Comparison of ENCODE assay signal across 8 cellular contexts in genomic region chr2:30146337-30147195, GRCh38. TPM values are rescaled to one million over a fixed set of nuclear protein-coding genes. Genes with fewer than 3 reads are reported as not detected.
DNase-seq lines count a peak whose midpoint lies in the region; ATAC-seq and TF ChIP-seq lines count a peak whose summit lies in the region.

TSS of gene YPEL5 (plus strand) at chr2:30147007. CDS start at chr2:30156652, 9,645 bp downstream.

- H3K36me3 ChIP-seq in prostate gland (no peaks in the 10 kb centered on the region), urinary bladder (ENCODE audit: insufficient read depth) (no peaks in the 10 kb centered on the region)

- H3K4me1 ChIP-seq in prostate gland (replicated peaks) (peaks cover 8% of the 10 kb centered on the region), urinary bladder (ENCODE audit: insufficient read depth) (no peaks in the 10 kb centered on the region)

- no peak for TF ChIP-seq CTCF in prostate gland (IDR thresholded peaks at IDR 0.05)

- H3K4me3 ChIP-seq in prostate gland = peak within 1 kb of the TSS; percentile 97 to 99
- peak within 1 kb of the TSS; percentile 99 for H3K4me3 ChIP-seq in urinary bladder (ENCODE audit: low read depth, low read length)

- under 1% methylated on average over 48 of the region's 63 CpGs for WGBS in prostate gland
- under 1% methylated on average over 63 of the region's 63 CpGs for WGBS in urinary bladder

- no peaks in the 10 kb centered on the region for H3K27me3 ChIP-seq in prostate gland (replicated peaks; ENCODE audit: insufficient read depth)

- H3K27ac ChIP-seq in prostate gland (peak within 1 kb of the TSS; percentile 99 to 100), urinary bladder (ENCODE audit: low read depth) (peak within 1 kb of the TSS; percentile 100)

- intact Hi-C loops in T-helper 2 cell treated with Interferon-gamma antibody and Interleukin-4, amounts not matched to agents 100 ng/mL and 5 ng/mL, for 36 hours (cut with micrococcal nuclease) = loop anchor here (1.0 to 10.0 kb wide), 7 partner anchors 18 to 1178 kb away; partner anchors contain the start of genes LBH and LCLAT1
- intact Hi-C loops in left ventricle myocardium superior (cut with micrococcal nuclease) (no loop called here), prostate gland (cut with DNase I) (no loop called here)

- peak; percentile 99 for TF ChIP-seq POLR2A in prostate gland (IDR thresholded peaks at IDR 0.05)

- H3K9me3 ChIP-seq in prostate gland = no peaks in the 10 kb centered on the region

- peak; percentile 98 for DNase-seq in NCI-H187 treated with DMSO at 0.1 percent for 48 hours (lab: John Stamatoyannopoulos, UW)
- peak; percentile 70 to 100 (median 100) for DNase-seq in anterior cingulate cortex (lab: John Stamatoyannopoulos, UW)
- DNase-seq in left ventricle myocardium superior = peak; percentile 98
- DNase-seq in prostate gland (ENCODE audit: low spot score) = peak; percentile 99

- ATAC-seq in GM18499 (IDR thresholded peaks at IDR 0.05; ENCODE audit: insufficient read depth, unreplicated experiment) = peak; percentile 83
- ATAC-seq in HG02943 (IDR thresholded peaks at IDR 0.05; ENCODE audit: low read depth, unreplicated experiment) = peak; percentile 94
- peak; percentile 95 for ATAC-seq in left ventricle myocardium superior

RNA-seq across cellular contexts. Expression of gene YPEL5, which starts in this region (rescaled TPM):
- 18.5 and 19.5 TPM in 2 replicates for total RNA-seq in T-helper 2 cell treated with Interferon-gamma antibody and Interleukin-4, amounts not matched to agents 100 ng/mL and 5 ng/mL, for 36 hours
- 76.3 TPM for total RNA-seq in left ventricle myocardium superior
- 100 to 1,000 TPM in 1 of 2 donors, 10 to 100 TPM in 1; 81.8 to 123 TPM for total RNA-seq in prostate gland
- 106 TPM for total RNA-seq in urinary bladder
- polyA plus RNA-seq in urinary bladder = 87.7 TPM

Comparison
In these comparisons a context has a peak if more than half of its experiments do, and no peak if none do; other contexts are left out.
1. Peak in every context shown above with its lines: DNase-seq, ATAC-seq, H3K4me3 ChIP-seq and H3K27ac ChIP-seq.